7 cellular contexts compared by ENCODE assay signal in the genomic region with DNA sequence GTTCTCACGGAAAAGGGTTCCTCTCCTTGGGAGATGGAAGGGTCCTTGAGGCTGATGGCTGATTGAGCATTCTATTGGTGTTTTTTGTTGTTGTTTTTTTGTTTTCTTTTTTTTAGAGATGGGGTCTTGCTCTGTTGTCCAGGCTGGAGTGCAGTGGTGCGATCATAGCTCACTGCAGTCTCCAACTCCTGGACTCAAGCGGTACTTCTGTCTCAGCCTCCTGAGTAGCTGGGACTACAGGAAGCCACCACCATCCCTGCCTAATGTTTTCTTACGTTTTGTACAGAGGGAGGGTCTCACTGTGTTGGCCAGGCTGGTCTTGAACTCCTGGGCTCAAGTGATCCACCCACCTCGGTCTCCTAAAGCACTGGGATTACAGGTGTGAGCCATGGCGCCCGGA. TPM values are rescaled to one million over a fixed set of nuclear protein-coding genes. Genes with fewer than 3 reads are reported as not detected.
"Had no signal": no experiment of that assay in that cellular context is flagged by ENCODE, and none has a peak within 500 bp of the region (broad histone marks: within the 10 kb centered on the region; RNA-seq: fewer than 3 reads in every experiment).

No MANE protein-coding gene starts in this region.

RNA-seq across cellular contexts. Expression of gene RETN, which starts 6.7 kb away (rescaled TPM):
- total RNA-seq: GM23248, GM23338, H1, H4, H7, H9, HFFc6 had no signal
- polyA plus RNA-seq: GM23248, GM23338, H1 had no signal

RNA-seq across cellular contexts. Expression of gene MCEMP1, which starts 14.8 kb away (rescaled TPM):
- total RNA-seq: GM23248, GM23338, H1, H4, H7, H9, HFFc6 had no signal
- polyA plus RNA-seq: GM23248, GM23338, H1 had no signal

RNA-seq across cellular contexts. Expression of gene PCP2, which starts 28.6 kb away (rescaled TPM):
- total RNA-seq: GM23248, GM23338, H1, H4, H7, H9, HFFc6 had no signal
- polyA plus RNA-seq: GM23248, GM23338, H1 had no signal
